14 cellular contexts compared by ENCODE assay signal in genomic region chr15:41790169-41790568, GRCh38. TPM values are rescaled to one million over a fixed set of nuclear protein-coding genes. Genes with fewer than 3 reads are reported as not detected.
DNase-seq lines count a peak whose midpoint lies in the region; ATAC-seq and TF ChIP-seq lines count a peak whose summit lies in the region.
"Had no signal": no experiment of that assay in that cellular context is flagged by ENCODE, and none has a peak within 500 bp of the region (broad histone marks: within the 10 kb centered on the region; RNA-seq: fewer than 3 reads in every experiment).

No MANE protein-coding gene starts in this region.

- no peaks in the 10 kb centered on the region for H3K27me3 ChIP-seq in CD4-positive, CD25-positive, alpha-beta regulatory T cell (ENCODE audit: control insufficient read depth, insufficient read depth, low read length)
- H3K27me3 ChIP-seq in endodermal cell (ENCODE audit: control insufficient read depth, insufficient read depth, low read length, poor library complexity, severe bottlenecking) = no peaks in the 10 kb centered on the region
- H3K27me3 ChIP-seq in psoas muscle (ENCODE audit: insufficient read depth in 3 of 3, low read length in 2 of 3) = no peaks in the 10 kb centered on the region

- H3K4me1 ChIP-seq in CD4-positive, CD25-positive, alpha-beta regulatory T cell (ENCODE audit: control insufficient read depth, insufficient read depth, low read length, poor library complexity, severe bottlenecking) = peaks cover 13% of the 10 kb centered on the region
- peaks cover 8% of the 10 kb centered on the region for H3K4me1 ChIP-seq in endodermal cell (ENCODE audit: control insufficient read depth, insufficient read depth, low read length)
- peaks cover 42% of the 10 kb centered on the region for H3K4me1 ChIP-seq in psoas muscle
- H3K4me1 ChIP-seq: HAP-1 had no signal

- DNase-seq in CD4-positive, CD25-positive, alpha-beta regulatory T cell = no peak
- DNase-seq in OCI-M1 (lab: John Stamatoyannopoulos, UW) = peak; percentile 73
- DNase-seq in endodermal cell = no peak
- no peak for DNase-seq in psoas muscle
- no peak for DNase-seq in DMS153 treated with DMSO at 0.1 percent for 48 hours (lab: John Stamatoyannopoulos, UW; ENCODE audit: unreplicated experiment)
- no peak for DNase-seq in activated CD4-positive, CD25-positive, alpha-beta regulatory T cell treated with anti-CD3 and anti-CD28 coated beads, Interleukin-2, amount 50 U/mL, for 72 hours
- no peak for DNase-seq in SKM-1 treated with dmso at 0.1 percent for 144 hours (lab: John Stamatoyannopoulos, UW; ENCODE audit: unreplicated experiment)
- no peak for DNase-seq in NCI-H187 (lab: John Stamatoyannopoulos, UW)
- DNase-seq: activated naive CD4-positive, alpha-beta T cell treated with anti-CD3 and anti-CD28 coated beads for 36 hours; AML-193; midbrain; NCI-H1048; T-helper 17 cell had no signal

- no peak for ATAC-seq in CD4-positive, CD25-positive, alpha-beta regulatory T cell (ENCODE audit: low read depth in 2 of 2)
- no peak for ATAC-seq in psoas muscle
- ATAC-seq: T-helper 17 cell had no signal

- H3K36me3 Mint-ChIP-seq in CD4-positive, CD25-positive, alpha-beta regulatory T cell = peaks cover 3% of the 10 kb centered on the region
- no peaks in the 10 kb centered on the region for H3K36me3 Mint-ChIP-seq in endodermal cell (ENCODE audit: low read depth)

- no peaks in the 10 kb centered on the region for H3K9me3 ChIP-seq in CD4-positive, CD25-positive, alpha-beta regulatory T cell (ENCODE audit: control insufficient read depth in 2 of 2, low read length in 2 of 2)
- H3K9me3 ChIP-seq in endodermal cell (ENCODE audit: control insufficient read depth, low read length) = no peaks in the 10 kb centered on the region
- H3K9me3 ChIP-seq in psoas muscle = no peaks in the 10 kb centered on the region
- H3K9me3 ChIP-seq: HAP-1 had no signal

- peak overlapping the region in 1 of 4 donors; percentile 29 for H3K4me3 Mint-ChIP-seq in CD4-positive, CD25-positive, alpha-beta regulatory T cell
- no peak overlapping the region for H3K4me3 Mint-ChIP-seq in endodermal cell
- H3K4me3 Mint-ChIP-seq: activated naive CD4-positive, alpha-beta T cell treated with anti-CD3 and anti-CD28 coated beads for 36 hours had no signal

- H3K27ac Mint-ChIP-seq in CD4-positive, CD25-positive, alpha-beta regulatory T cell = peak overlapping the region in 2 of 3 donors; percentile 36 to 47
- H3K27ac Mint-ChIP-seq in endodermal cell = peak overlapping the region; percentile 27
- H3K27ac Mint-ChIP-seq: activated naive CD4-positive, alpha-beta T cell treated with anti-CD3 and anti-CD28 coated beads for 36 hours had no signal

- H3K4me3 ChIP-seq in CD4-positive, CD25-positive, alpha-beta regulatory T cell (ENCODE audit: low read depth, low read length) = no peak overlapping the region
- no peak overlapping the region for H3K4me3 ChIP-seq in endodermal cell (ENCODE audit: low read length)
- no peak overlapping the region for H3K4me3 ChIP-seq in psoas muscle
- H3K4me3 ChIP-seq: HAP-1 had no signal

- no peaks in the 10 kb centered on the region for H3K36me3 ChIP-seq in CD4-positive, CD25-positive, alpha-beta regulatory T cell (ENCODE audit: control insufficient read depth, insufficient read depth, low read length)
- H3K36me3 ChIP-seq in endodermal cell (ENCODE audit: control insufficient read depth, insufficient read depth, low read length) (no peaks in the 10 kb centered on the region), psoas muscle (ENCODE audit: insufficient read depth in 1 of 2, low read depth in 1 of 2) (no peaks in the 10 kb centered on the region)
- H3K36me3 ChIP-seq: HAP-1 had no signal

- intact Hi-C loops in psoas muscle (cut with DNase I) = no loop called here

- 78 to 88% methylated on average over 3 of the region's 3 CpGs for WGBS in endodermal cell (ENCODE audit: insufficient coverage in 1 of 2, insufficient read length in 1 of 2), 2 experiments
- 85 to 93% (median 86%) methylated on average over 3 of the region's 3 CpGs for WGBS in psoas muscle, 3 donors

- peaks cover 18 to 59% (median 37%) of the 10 kb centered on the region in 4 donors for H3K4me1 Mint-ChIP-seq in CD4-positive, CD25-positive, alpha-beta regulatory T cell
- peaks cover 31% of the 10 kb centered on the region for H3K4me1 Mint-ChIP-seq in endodermal cell

- H3K9ac ChIP-seq in endodermal cell (ENCODE audit: extremely low read depth, low read length, poor library complexity, severe bottlenecking) = no peak overlapping the region

- no peak for TF ChIP-seq CTCF in endodermal cell (conservative IDR thresholded peaks at IDR 0.05)
- no peak for TF ChIP-seq CTCF in psoas muscle (IDR thresholded peaks at IDR 0.05)

- no peaks in the 10 kb centered on the region for H3K27me3 Mint-ChIP-seq in CD4-positive, CD25-positive, alpha-beta regulatory T cell
- no peaks in the 10 kb centered on the region for H3K27me3 Mint-ChIP-seq in endodermal cell (ENCODE audit: insufficient read depth)
- H3K27me3 Mint-ChIP-seq: T-helper 17 cell had no signal

- no peak overlapping the region for H3K27ac ChIP-seq in CD4-positive, CD25-positive, alpha-beta regulatory T cell (ENCODE audit: insufficient read depth, low read length, poor library complexity, severe bottlenecking)
- H3K27ac ChIP-seq in endodermal cell (ENCODE audit: low read depth, low read length) (no peak overlapping the region), psoas muscle (peak overlapping the region; percentile 70)

- no peaks in the 10 kb centered on the region for H3K9me3 Mint-ChIP-seq in CD4-positive, CD25-positive, alpha-beta regulatory T cell
- H3K9me3 Mint-ChIP-seq in endodermal cell = no peaks in the 10 kb centered on the region
- H3K9me3 Mint-ChIP-seq: activated naive CD4-positive, alpha-beta T cell treated with anti-CD3 and anti-CD28 coated beads for 36 hours had no signal

RNA-seq across cellular contexts. Expression of gene MAPKBP1, which starts 15.9 kb away (rescaled TPM):
- total RNA-seq in CD4-positive, CD25-positive, alpha-beta regulatory T cell = 40.4 TPM
- polyA plus RNA-seq in CD4-positive, CD25-positive, alpha-beta regulatory T cell = 1 to 10 TPM; 1.9 to 3.1 (median 2.6) TPM
- total RNA-seq in endodermal cell (10 to 100 TPM; 16.7 to 26.3 TPM), psoas muscle (10 to 100 TPM in 1 of 4 donors, 1 to 10 TPM in 3; 7.1 to 10.3 (median 8.1) TPM)
- 19.1 TPM for polyA plus RNA-seq in endodermal cell (2013, experiment 1 of 2)
- polyA plus RNA-seq in endodermal cell (2013, experiment 2 of 2) = 15.9 TPM
- polyA plus RNA-seq in psoas muscle = 1 to 10 TPM; 2.4 to 5.3 (median 2.9) TPM

RNA-seq across cellular contexts. Expression of gene JMJD7, which starts 37.7 kb away (rescaled TPM):
- total RNA-seq in CD4-positive, CD25-positive, alpha-beta regulatory T cell = 42.2 TPM
- 10 to 100 TPM; 17.0 to 26.1 (median 24.5) TPM for polyA plus RNA-seq in CD4-positive, CD25-positive, alpha-beta regulatory T cell
- total RNA-seq in endodermal cell (10 to 100 TPM; 18.4 to 22.1 TPM), psoas muscle (1 to 10 TPM; 5.8 to 8.0 (median 6.7) TPM)
- polyA plus RNA-seq in endodermal cell (2013, experiment 1 of 2) = 14.1 TPM
- polyA plus RNA-seq in endodermal cell (2013, experiment 2 of 2) = 11.3 TPM
- 1 to 10 TPM; 4.4 to 6.4 (median 4.6) TPM for polyA plus RNA-seq in psoas muscle

RNA-seq across cellular contexts. Expression of gene PLA2G4B, which starts 48.5 kb away (rescaled TPM):
- 30.1 TPM for total RNA-seq in CD4-positive, CD25-positive, alpha-beta regulatory T cell
- polyA plus RNA-seq in CD4-positive, CD25-positive, alpha-beta regulatory T cell = 1 to 10 TPM in 2 of 4 donors, under 1 TPM in 2; 0.42 to 3.4 (median 1.4) TPM
- total RNA-seq in endodermal cell (10 to 100 TPM in 1 of 2 donors, 1 to 10 TPM in 1; 6.9 to 10.1 TPM), psoas muscle (1 to 10 TPM; 1.2 to 4.3 (median 1.7) TPM)
- 21.8 TPM for polyA plus RNA-seq in endodermal cell (2013, experiment 1 of 2)
- polyA plus RNA-seq in endodermal cell (2013, experiment 2 of 2) = 25.3 TPM
- polyA plus RNA-seq in psoas muscle = 1 to 10 TPM; 1.1 to 2.2 (median 1.4) TPM
